Comparison of ENCODE assay signal across 36 cellular contexts in genomic region chr6:54132587-54132986, GRCh38. TPM values are rescaled to one million over a fixed set of nuclear protein-coding genes. Genes with fewer than 3 reads are reported as not detected.
"Had no signal": no experiment of that assay in that cellular context is flagged by ENCODE, and none has a peak within 500 bp of the region (broad histone marks: within the 10 kb centered on the region; RNA-seq: fewer than 3 reads in every experiment).

No MANE protein-coding gene starts in this region.

- H3K4me2 ChIP-seq: PC-9 had no signal

- ATAC-seq: activated CD8-positive, alpha-beta memory T cell treated with anti-CD3 and anti-CD28 coated beads, Interleukin-2, amount 10 ng/mL, durations not matched to agents 7 days and 5 days; activated T-cell treated with anti-CD3 and anti-CD28 coated beads, Interleukin-2, amount 50 U/mL, for 72 hours; activated T-helper 17 cell treated with anti-CD3 and anti-CD28 coated beads, Interleukin-2, amount 50 U/mL, for 72 hours; Right ventricle myocardium inferior had no signal

- FAIRE-seq: RCC 7860 had no signal

- DNase-seq: activated B cell treated with CpG ODN at 0.5 μM for 24 hours; activated CD4-positive, alpha-beta memory T cell treated with anti-CD3 and anti-CD28 coated beads, Interleukin-2, amount 10 ng/mL, durations not matched to agents 7 days and 5 days; activated CD4-positive, alpha-beta T cell treated with anti-CD3 and anti-CD28 coated beads for 4 hours; activated CD4-positive, alpha-beta T cell treated with anti-CD3 and anti-CD28 coated beads, Interleukin-2, amount 50 U/mL, for 1 hour; activated CD4-positive, CD25-positive, alpha-beta regulatory T cell treated with anti-CD3 and anti-CD28 coated beads, Interleukin-2, amount 50 U/mL, for 72 hours; activated CD8-positive, alpha-beta memory T cell treated with anti-CD3 and anti-CD28 coated beads for 24 hours; activated CD8-positive, alpha-beta memory T cell treated with anti-CD3 and anti-CD28 coated beads, Interleukin-2, amount 10 ng/mL, durations not matched to agents 7 days and 5 days; activated gamma-delta T cell; activated naive CD4-positive, alpha-beta T cell treated with Interleukin-2 at 50 U/mL for 16 hours; activated naive CD8-positive, alpha-beta T cell treated with anti-CD3 and anti-CD28 coated beads, Interleukin-2, amount 10 ng/mL, durations not matched to agents 7 days and 5 days; activated T-cell treated with anti-CD3 and anti-CD28 coated beads, Interleukin-2, amount 50 U/mL, for 1 hour; activated T-cell treated with anti-CD3 and anti-CD28 coated beads, Interleukin-2, amount 50 U/mL, for 72 hours; amygdala; cerebellar nuclear complex; MM.1S; MV-4-11; NCI-H1092; NCI-H1436 treated with DMSO at 0.1 percent for 48 hours; NCI-H1694 treated with DMSO at 0.1 percent for 48 hours; NCI-H2029; NCI-H345; NCI-H524 treated with DMSO at 0.1 percent for 48 hours; NCI-H748 treated with DMSO at 0.1 percent for 48 hours; NK-92 treated with Interleukin-12 subunit alpha and Interleukin-12 subunit beta, amount 100 ng/mL, for 24 hours; PC-9; SW 1271; T-helper 1 cell; T-helper 2 cell; T-helper 9 cell had no signal

- H3K36me3 ChIP-seq: ascending aorta had no signal

- H2AFZ ChIP-seq: PC-9 had no signal

- H3K27me3 ChIP-seq: ascending aorta had no signal

- H3K9me3 ChIP-seq: ascending aorta had no signal

- H3K4me3 ChIP-seq: ascending aorta, PC-9 had no signal

- H3K27ac ChIP-seq: ascending aorta, PC-9, RWPE1, VCaP had no signal

RNA-seq across cellular contexts. Expression of gene MLIP, which starts 21.3 kb away (rescaled TPM):
- total RNA-seq: activated B cell treated with CpG ODN at 0.5 μM for 24 hours; activated CD4-positive, alpha-beta memory T cell treated with anti-CD3 and anti-CD28 coated beads, Interleukin-2, amount 10 ng/mL, durations not matched to agents 7 days and 5 days; activated CD8-positive, alpha-beta memory T cell treated with anti-CD3 and anti-CD28 coated beads, Interleukin-2, amount 10 ng/mL, durations not matched to agents 7 days and 5 days; activated naive CD8-positive, alpha-beta T cell treated with anti-CD3 and anti-CD28 coated beads, Interleukin-2, amount 10 ng/mL, durations not matched to agents 7 days and 5 days; activated T-cell treated with anti-CD3 and anti-CD28 coated beads, Interleukin-2, amount 50 U/mL, for 72 hours; activated T-helper 17 cell treated with anti-CD3 and anti-CD28 coated beads, Interleukin-2, amount 50 U/mL, for 72 hours; ascending aorta; NCI-H460 had no signal
